In genomic region chr20:62441986-62442539, GRCh38 we compare ENCODE assay signal across 1 cellular context.
TF ChIP-seq lines count a peak whose summit lies in the region.

No MANE protein-coding gene starts in this region.

TF ChIP-seq in H1, 55 proteins besides CTCF, POLR2A, EP300 and RAD21:
- TF ChIP-seq BCL11A (IDR thresholded peaks at IDR 0.05; ENCODE audit: low read depth in 2 of 2, low read length in 2 of 2) (no peak), RFX5 (IDR thresholded peaks at IDR 0.05; ENCODE audit: borderline replicate concordance, low read depth, low read length) (no peak), SRF (IDR thresholded peaks at IDR 0.05; ENCODE audit: low read depth, low read length) (no peak), MAFK (IDR thresholded peaks at IDR 0.05; ENCODE audit: low read depth, low read length) (no peak), FOSL1 (IDR thresholded peaks at IDR 0.05; ENCODE audit: insufficient read depth, low read depth, low read length) (no peak), POLR2AphosphoS5 (IDR thresholded peaks at IDR 0.05; ENCODE audit: low read depth, low read length) (no peak), RNF2 (IDR thresholded peaks at IDR 0.05; ENCODE audit: borderline replicate concordance, low read depth, low read length, missing control alignments, poor library complexity, severe bottlenecking) (no peak), SP1 (IDR thresholded peaks at IDR 0.05; ENCODE audit: low read depth, low read length) (no peak), CREB1 (IDR thresholded peaks at IDR 0.05) (no peak), TAF7 (optimal IDR thresholded peaks at IDR 0.05; ENCODE audit: borderline replicate concordance, low read depth, low read length) (no peak), TEAD4 (IDR thresholded peaks at IDR 0.05; ENCODE audit: low read depth, low read length) (no peak)
